27 cellular contexts compared by ENCODE assay signal in the genomic region with DNA sequence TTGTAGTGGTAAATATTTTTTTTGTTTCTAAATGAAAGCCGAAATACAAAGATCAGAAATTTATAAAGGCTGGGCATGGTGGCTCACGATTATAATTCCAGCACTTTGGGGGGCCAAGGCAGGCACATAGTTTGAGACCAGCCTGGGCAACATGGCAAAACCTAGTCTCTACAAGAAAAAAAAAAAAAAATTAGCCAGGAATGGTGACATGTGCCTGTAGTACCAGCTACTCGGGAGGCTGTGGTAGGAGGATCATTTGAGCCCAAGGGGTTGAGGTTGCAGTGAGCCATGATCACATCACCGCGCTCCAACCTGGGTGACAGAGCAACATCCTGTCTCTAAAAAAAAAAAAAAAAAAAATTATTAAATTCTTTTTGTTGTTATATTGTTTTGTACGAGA.
"Had no signal": no experiment of that assay in that cellular context is flagged by ENCODE, and none has a peak within 500 bp of the region (broad histone marks: within the 10 kb centered on the region; RNA-seq: fewer than 3 reads in every experiment).

No MANE protein-coding gene starts in this region.

- ATAC-seq: activated naive CD4-positive, alpha-beta T cell treated with anti-CD3 and anti-CD28 coated beads, Interleukin-2, amount 50 U/mL, for 72 hours; activated T-cell treated with anti-CD3 and anti-CD28 coated beads, Interleukin-2, amount 50 U/mL, for 72 hours; WTC11 had no signal

- H3K27me3 Mint-ChIP-seq: activated naive CD8-positive, alpha-beta T cell treated with anti-CD3 and anti-CD28 coated beads, Interleukin-2, amount 10 ng/mL, durations not matched to agents 7 days and 5 days; activated T-cell treated with anti-CD3 and anti-CD28 coated beads, Interleukin-2, amount 50 U/mL, for 24 hours; brain had no signal

- H3K27ac ChIP-seq: ascending aorta, breast epithelium, cardiac muscle cell, colonic mucosa, epithelial cell of prostate, esophagus squamous epithelium, VCaP had no signal

- H3K4me1 ChIP-seq: breast epithelium, colonic mucosa had no signal

- H3K36me3 ChIP-seq: ascending aorta, breast epithelium, cardiac muscle cell, colonic mucosa had no signal

- H3K36me3 Mint-ChIP-seq: WTC11 had no signal

- H3K4me3 Mint-ChIP-seq: activated naive CD8-positive, alpha-beta T cell treated with anti-CD3 and anti-CD28 coated beads, Interleukin-2, amount 10 ng/mL, durations not matched to agents 7 days and 5 days; activated T-cell treated with anti-CD3 and anti-CD28 coated beads, Interleukin-2, amount 50 U/mL, for 24 hours; activated T-cell treated with anti-CD3 and anti-CD28 coated beads, Interleukin-2, amount 50 U/mL, for 72 hours; brain; WTC11 had no signal

- H3K27ac Mint-ChIP-seq: activated naive CD4-positive, alpha-beta T cell treated with anti-CD3 and anti-CD28 coated beads, Interleukin-2, amount 50 U/mL, for 72 hours; activated naive CD8-positive, alpha-beta T cell treated with anti-CD3 and anti-CD28 coated beads, Interleukin-2, amount 10 ng/mL, durations not matched to agents 7 days and 5 days; activated T-cell treated with anti-CD3 and anti-CD28 coated beads, Interleukin-2, amount 50 U/mL, for 24 hours; activated T-cell treated with anti-CD3 and anti-CD28 coated beads, Interleukin-2, amount 50 U/mL, for 72 hours; brain; WTC11 had no signal

- H3K9me3 ChIP-seq: ascending aorta, breast epithelium, colonic mucosa, esophagus squamous epithelium had no signal

- H3K4me3 ChIP-seq: ascending aorta, breast epithelium, cardiac muscle cell, colonic mucosa, esophagus squamous epithelium had no signal

- H3K27me3 ChIP-seq: ascending aorta, breast epithelium, cardiac muscle cell, colonic mucosa, esophagus squamous epithelium had no signal

- DNase-seq: activated CD4-positive, alpha-beta T cell treated with anti-CD3 and anti-CD28 coated beads for 1 hour; activated CD4-positive, alpha-beta T cell treated with anti-CD3 and anti-CD28 coated beads for 4 hours; activated CD8-positive, alpha-beta memory T cell treated with anti-CD3 and anti-CD28 coated beads, Interleukin-2, amount 50 U/mL, for 48 hours; activated gamma-delta T cell treated with Interleukin-2 at 50 U/mL for 16 hours; activated naive CD4-positive, alpha-beta T cell treated with Interleukin-2 at 50 U/mL for 16 hours; activated naive CD8-positive, alpha-beta T cell treated with anti-CD3 and anti-CD28 coated beads, Interleukin-2, amount 10 ng/mL, durations not matched to agents 7 days and 5 days; activated T-cell treated with anti-CD3 and anti-CD28 coated beads for 4 hours; activated T-cell treated with anti-CD3 and anti-CD28 coated beads, Interleukin-2, amount 50 U/mL, for 24 hours; activated T-cell treated with anti-CD3 and anti-CD28 coated beads, Interleukin-2, amount 50 U/mL, for 72 hours; central memory CD4-positive, alpha-beta T cell; cerebellar nuclear complex; colonic mucosa; effector CD8-positive, alpha-beta T cell; esophagus squamous epithelium; foreskin melanocyte; head of caudate nucleus; hippocampal formation; T-helper 1 cell; T-helper 2 cell had no signal

- H3K9me3 Mint-ChIP-seq: activated naive CD4-positive, alpha-beta T cell treated with anti-CD3 and anti-CD28 coated beads, Interleukin-2, amount 50 U/mL, for 72 hours; activated naive CD8-positive, alpha-beta T cell treated with anti-CD3 and anti-CD28 coated beads, Interleukin-2, amount 10 ng/mL, durations not matched to agents 7 days and 5 days; activated T-cell treated with anti-CD3 and anti-CD28 coated beads, Interleukin-2, amount 50 U/mL, for 24 hours; activated T-cell treated with anti-CD3 and anti-CD28 coated beads, Interleukin-2, amount 50 U/mL, for 72 hours; WTC11 had no signal
